8 cellular contexts compared by ENCODE assay signal in genomic region chr15:88912500-88912921, GRCh38. TPM values are rescaled to one million over a fixed set of nuclear protein-coding genes. Genes with fewer than 3 reads are reported as not detected.
DNase-seq lines count a peak whose midpoint lies in the region; ATAC-seq and TF ChIP-seq lines count a peak whose summit lies in the region.

No MANE protein-coding gene starts in this region.

- TF ChIP-seq POLR2A in spleen (IDR thresholded peaks at IDR 0.05), result no peak

- no peak for TF ChIP-seq CTCF in spleen (IDR thresholded peaks at IDR 0.05 in 8 of 11, conservative IDR thresholded peaks at IDR 0.05 in 3 of 11)

- H3K4me3 ChIP-seq in spleen, result peak overlapping the region; percentile 52 to 82 (median 75)

- DNase-seq in NCI-H510A treated with DMSO at 0.1 percent for 48 hours (lab: John Stamatoyannopoulos, UW) (peak; percentile 11), NCI-H510A (lab: John Stamatoyannopoulos, UW) (no peak), amniotic epithelial cell (ENCODE audit: low read depth) (peak; percentile 70), iPS-NIHi7 (ENCODE audit: extremely low spot score) (peak; percentile 31), spleen (no peak), COR-L47 (lab: John Stamatoyannopoulos, UW) (no peak), Ammon's horn (ENCODE audit: low spot score) (no peak)

- 7 to 17% (median 15%) methylated on average over 17 to 20 of the region's 20 CpGs for WGBS in spleen, 5 donors

- H3K36me3 ChIP-seq in spleen, result peaks cover 0 to 26% (median 0%) of the 10 kb centered on the region in 6 donors

- peaks cover 0 to 33% (median 13%) of the 10 kb centered on the region in 6 donors for H3K4me1 ChIP-seq in spleen

- no peak for ATAC-seq in HG03097 (IDR thresholded peaks at IDR 0.05; ENCODE audit: low FRiP score, unreplicated experiment)

- peak overlapping the region; percentile 1 to 83 (median 72) for H3K27ac ChIP-seq in spleen

- no peaks in the 10 kb centered on the region for H3K9me3 ChIP-seq in spleen

- intact Hi-C loops in spleen (cut with DNase I; ENCODE audit: low total_unique reads), result no loop called here

- peaks cover 0 to 13% (median 0%) of the 10 kb centered on the region in 7 donors for H3K27me3 ChIP-seq in spleen (replicated peaks in 1 of 7)

RNA-seq across cellular contexts. Expression of gene MFGE8, which starts 0.7 kb away (rescaled TPM):
- 100 to 1,000 TPM in 1 of 7 donors, 10 to 100 TPM in 6; 29.0 to 105 (median 66.8) TPM for total RNA-seq in spleen
- 10 to 100 TPM; 21.8 to 82.7 (median 62.9) TPM for polyA plus RNA-seq in spleen

RNA-seq across cellular contexts. Expression of gene HAPLN3, which starts 17.2 kb away (rescaled TPM):
- 10 to 100 TPM; 12.6 to 36.0 (median 17.3) TPM for total RNA-seq in spleen
- polyA plus RNA-seq in spleen, result 10 to 100 TPM in 2 of 3 donors, 1 to 10 TPM in 1; 9.7 to 16.6 (median 14.8) TPM

Comparison
In these comparisons a context has a peak if more than half of its experiments do, and no peak if none do; other contexts are left out.
1. DNase-seq: peak in NCI-H510A treated with DMSO at 0.1 percent for 48 hours (single experiment), amniotic epithelial cell (single experiment) and iPS-NIHi7 (single experiment); none in NCI-H510A (single experiment), spleen (single experiment), COR-L47 (single experiment) and Ammon's horn (single experiment).